Comparison of ENCODE assay signal across 8 cellular contexts in the genomic region with DNA sequence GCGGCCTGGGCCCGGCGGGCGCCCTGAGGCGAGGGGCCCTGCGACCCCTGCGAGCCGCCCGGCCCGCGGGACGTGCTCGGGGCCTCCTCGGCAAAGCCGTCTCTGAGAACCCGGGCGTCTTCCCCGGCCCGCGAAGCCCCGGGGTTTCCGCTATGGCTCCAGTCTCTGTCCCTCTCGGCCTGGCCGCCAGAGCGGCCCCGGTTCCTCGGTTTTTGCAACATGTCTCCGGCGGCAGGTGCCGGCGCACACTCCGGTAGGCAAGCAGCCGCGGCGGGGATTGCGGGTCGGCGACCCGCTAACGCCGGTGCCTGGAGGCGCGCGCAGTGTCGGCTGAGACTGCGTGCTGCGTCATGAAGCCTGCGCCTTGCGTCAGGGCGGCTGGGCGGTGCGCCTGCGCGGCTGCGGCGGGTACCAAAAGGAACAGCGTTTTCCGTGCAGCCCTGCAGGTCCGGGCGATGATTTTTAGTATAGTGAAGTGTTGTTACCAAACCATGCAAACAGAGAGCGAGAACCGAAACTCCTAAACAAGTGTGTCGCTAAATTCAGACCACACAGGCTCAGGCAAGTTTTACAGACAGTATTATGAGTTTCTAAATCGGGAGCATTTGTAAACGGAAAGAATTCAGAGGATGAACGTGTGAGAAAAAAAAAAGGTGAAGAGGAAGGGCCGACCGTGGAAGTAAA. TPM values are rescaled to one million over a fixed set of nuclear protein-coding genes. Genes with fewer than 3 reads are reported as not detected.
DNase-seq lines count a peak whose midpoint lies in the region; ATAC-seq, FAIRE-seq and TF ChIP-seq lines count a peak whose summit lies in the region.

A gene (minus strand): TSS at position 338 of the 684 bp plus-strand sequence. CDS start 117 bp downstream, at position 221.

- dilution Hi-C loops in keratinocyte (cut with MboI; ENCODE audit: extremely low pct_ligation_motif_present, low sequenced_read_pairs) = no loop called here

- no peak for TF ChIP-seq CTCF in AG04450 (IDR thresholded peaks at IDR 0.05; ENCODE audit: low read depth, low read length)
- TF ChIP-seq CTCF in keratinocyte (optimal IDR thresholded peaks at IDR 0.05 in 1 of 3, IDR thresholded peaks at IDR 0.05 in 1 of 3, conservative IDR thresholded peaks at IDR 0.05 in 1 of 3; ENCODE audit: extremely low read depth in 1 of 3, insufficient read depth in 2 of 3, low read length in 3 of 3) = no peak

- H3K36me3 Mint-ChIP-seq in central memory CD8-positive, alpha-beta T cell (ENCODE audit: insufficient read depth) = peaks cover 16% of the 10 kb centered on the region

- peak within 1 kb of the TSS; percentile 86 for H3K9ac ChIP-seq in keratinocyte (ENCODE audit: control insufficient read depth, extremely low read depth, insufficient read depth, low read length)

- H3K4me3 Mint-ChIP-seq in central memory CD8-positive, alpha-beta T cell = peak within 1 kb of the TSS; percentile 92

- H3K4me3 ChIP-seq in AG04450 (ENCODE audit: low read depth, low read length) (peak within 1 kb of the TSS; percentile 76), keratinocyte (ENCODE audit: control insufficient read depth in 2 of 3, extremely low read depth in 1 of 3, insufficient read depth in 2 of 3, low read depth in 1 of 3, low read length in 3 of 3) (peak within 1 kb of the TSS; percentile 86 to 98 (median 89))

- H2AFZ ChIP-seq in keratinocyte (ENCODE audit: control insufficient read depth, low read length) = peak within 1 kb of the TSS; percentile 94

- H3K36me3 ChIP-seq in keratinocyte (ENCODE audit: control insufficient read depth in 2 of 2, extremely low read depth in 1 of 2, insufficient read depth in 2 of 2, low read length in 2 of 2) = no peaks in the 10 kb centered on the region

- H3K79me2 ChIP-seq in keratinocyte (ENCODE audit: control insufficient read depth, insufficient read depth, low read length) = peaks cover 25% of the 10 kb centered on the region

- ATAC-seq in GM18907 (IDR thresholded peaks at IDR 0.05; ENCODE audit: unreplicated experiment) = peak; percentile 93
- peak; percentile 87 for ATAC-seq in HG03139 (IDR thresholded peaks at IDR 0.05; ENCODE audit: unreplicated experiment)
- peak; percentile 86 for ATAC-seq in central memory CD8-positive, alpha-beta T cell (replicated peaks; ENCODE audit: extremely low read depth, poor library complexity, severe bottlenecking)

- H3K9me1 ChIP-seq in keratinocyte (ENCODE audit: control insufficient read depth, extremely low read depth, insufficient read depth, low read length) = no peaks in the 10 kb centered on the region

- CTCF ChIA-PET in AG04450 (lab: Charles Lee) = no interaction called here

- H3K4me2 ChIP-seq in keratinocyte (ENCODE audit: control insufficient read depth, extremely low read depth, insufficient read depth, low read depth, low read length) = peak within 1 kb of the TSS; percentile 99

- POLR2A ChIA-PET in AG04450 (lab: Yijun Ruan, JAX) = no interaction called here

- no peaks in the 10 kb centered on the region for H3K27me3 Mint-ChIP-seq in central memory CD8-positive, alpha-beta T cell

- H3K9me3 Mint-ChIP-seq in central memory CD8-positive, alpha-beta T cell = no peaks in the 10 kb centered on the region

- no peaks in the 10 kb centered on the region for H3K9me3 ChIP-seq in AG04450 (ENCODE audit: control insufficient read depth, insufficient read depth, low read length)
- no peaks in the 10 kb centered on the region for H3K9me3 ChIP-seq in keratinocyte (ENCODE audit: control insufficient read depth, low read depth, low read length)

- H3K4me1 Mint-ChIP-seq in central memory CD8-positive, alpha-beta T cell = peaks cover 42% of the 10 kb centered on the region

- peak within 1 kb of the TSS; percentile 98 for H3K27ac Mint-ChIP-seq in central memory CD8-positive, alpha-beta T cell (ENCODE audit: low read depth)

- H3K27me3 ChIP-seq in AG04450 (ENCODE audit: control insufficient read depth, insufficient read depth, low read length) (no peaks in the 10 kb centered on the region), keratinocyte (ENCODE audit: control insufficient read depth, extremely low read depth, insufficient read depth, low read length) (no peaks in the 10 kb centered on the region)

- FAIRE-seq in keratinocyte (lab: Jason Lieb, UNC) = no peak

- H3K27ac ChIP-seq in AG04450 (ENCODE audit: low read depth, low read length) = peak within 1 kb of the TSS; percentile 89
- H3K27ac ChIP-seq in keratinocyte (ENCODE audit: control insufficient read depth, insufficient read depth, low read length) = peak within 1 kb of the TSS; percentile 79

- peaks cover 23% of the 10 kb centered on the region for H3K4me1 ChIP-seq in keratinocyte (ENCODE audit: control insufficient read depth, extremely low read depth, insufficient read depth, low read length)

- no peaks in the 10 kb centered on the region for H4K20me1 ChIP-seq in keratinocyte (ENCODE audit: control insufficient read depth, extremely low read depth, insufficient read depth, low read length)

- DNase-seq in AG04450 (ENCODE audit: low read depth, low spot score) (peak; percentile 64), NCI-H2227 treated with DMSO at 0.1 percent for 48 hours (lab: John Stamatoyannopoulos, UW) (peak; percentile 72), keratinocyte (ENCODE audit: low read depth, low spot score) (no peak)
- peak; percentile 69 to 87 (median 78) for DNase-seq in activated CD4-positive, CD25-positive, alpha-beta regulatory T cell (lab: John Stamatoyannopoulos, UW)
- peak; percentile 84 to 88 for DNase-seq in central memory CD8-positive, alpha-beta T cell (ENCODE audit: low spot score in 2 of 2)
- peak; percentile 80 to 87 (median 86) for DNase-seq in stimulated activated CD4-positive, alpha-beta T cell treated with anti-CD3 and anti-CD28 coated beads, Interleukin-12 subunit alpha, Interleukin-12 subunit beta, amount 100 ng/mL, for 48 hours (ENCODE audit: low read depth in 2 of 3, low spot score in 1 of 3)

RNA-seq across cellular contexts. Expression of the gene that starts here (rescaled TPM):
- polyA plus RNA-seq in AG04450 (2011; rRNA removed) (8.0 and 8.5 TPM in 2 replicates), keratinocyte (6.8 to 8.7 TPM (median 8.4 TPM) in 3 replicates)
- polyA minus RNA-seq in AG04450 (2011; rRNA and poly(A)+ RNA removed) = 6.7 and 6.8 TPM in 2 replicates
- 2.3 TPM for polyA plus RNA-seq in keratinocyte (2011; ENCODE audit: low read depth)
- polyA plus RNA-seq in keratinocyte (2011; cell fraction: cytosol; rRNA removed) = 4.5 and 5.6 TPM in 2 replicates
- 9.5 and 10.1 TPM in 2 replicates for polyA plus RNA-seq in keratinocyte (2011; cell fraction: nucleus; rRNA removed)
- polyA plus RNA-seq in keratinocyte (2012; ENCODE audit: low replicate concordance) = 4.9 and 6.9 TPM in 2 replicates
- 4.3 to 4.8 TPM (median 4.3 TPM) in 3 replicates for polyA minus RNA-seq in keratinocyte
- 6.3 TPM for polyA minus RNA-seq in keratinocyte (2011; cell fraction: cytosol; rRNA and poly(A)+ RNA removed)
- polyA minus RNA-seq in keratinocyte (2011; cell fraction: nucleus; rRNA and poly(A)+ RNA removed) = 5.2 and 5.7 TPM in 2 replicates
